In genomic region chr4:42633605-42634388, GRCh38 we compare ENCODE assay signal across 9 cellular contexts. TPM values are rescaled to one million over a fixed set of nuclear protein-coding genes. Genes with fewer than 3 reads are reported as not detected.
A peak's percentile ranks its signal among the peaks of the same experiment; 100 is the strongest.
DNase-seq lines count a peak whose midpoint lies in the region; ATAC-seq and TF ChIP-seq lines count a peak whose summit lies in the region.
"Had no signal": no experiment of that assay in that cellular context is flagged by ENCODE, and none has a peak within 500 bp of the region (broad histone marks: within the 10 kb centered on the region; RNA-seq: fewer than 3 reads in every experiment).

No MANE protein-coding gene starts in this region.

- no peak overlapping the region for H3K4me3 ChIP-seq in adrenal gland
- H3K4me3 ChIP-seq in coronary artery = no peak overlapping the region

- no peaks in the 10 kb centered on the region for H3K27me3 Mint-ChIP-seq in activated T-cell treated with anti-CD3 and anti-CD28 coated beads, Interleukin-2, amount 50 U/mL, for 24 hours
- no peaks in the 10 kb centered on the region for H3K27me3 Mint-ChIP-seq in stimulated activated memory B cell treated with anti-CD40 and anti-IgM and Interleukin-4, amounts not matched to agents 10 μg/mL and 1 μg/mL and 100 μg/mL, for 72 hours

- DNase-seq in activated T-cell treated with anti-CD3 and anti-CD28 coated beads, Interleukin-2, amount 50 U/mL, for 24 hours = no peak
- DNase-seq in activated T-cell treated with anti-CD3 and anti-CD28 coated beads for 4 hours (no peak), adrenal gland (no peak), coronary artery (ENCODE audit: low spot score) (no peak)
- DNase-seq: activated naive CD4-positive, alpha-beta T cell treated with Interleukin-2 at 50 U/mL for 16 hours had no signal

- intact Hi-C loops in adrenal gland (cut with DNase I) = no loop called here

- H3K9me3 ChIP-seq in adrenal gland (replicated peaks in 1 of 3) = no peaks in the 10 kb centered on the region

- no peak for TF ChIP-seq POLR2A in adrenal gland (IDR thresholded peaks at IDR 0.05)

- no peak for TF ChIP-seq CTCF in adrenal gland (IDR thresholded peaks at IDR 0.05)
- TF ChIP-seq CTCF in coronary artery (IDR thresholded peaks at IDR 0.05) = no peak

- ATAC-seq in GM21717 (IDR thresholded peaks at IDR 0.05; ENCODE audit: unreplicated experiment) (peak; percentile 66), HG03432 (IDR thresholded peaks at IDR 0.05; ENCODE audit: unreplicated experiment) (peak; percentile 76), esophagus mucosa (no peak)
- ATAC-seq in stimulated activated memory B cell treated with anti-CD40 and anti-IgM and Interleukin-4, amounts not matched to agents 10 μg/mL and 1 μg/mL and 100 μg/mL, for 72 hours = peak; percentile 61

- H3K4me3 Mint-ChIP-seq in activated T-cell treated with anti-CD3 and anti-CD28 coated beads, Interleukin-2, amount 50 U/mL, for 24 hours = no peak overlapping the region
- H3K4me3 Mint-ChIP-seq in stimulated activated memory B cell treated with anti-CD40 and anti-IgM and Interleukin-4, amounts not matched to agents 10 μg/mL and 1 μg/mL and 100 μg/mL, for 72 hours = peak overlapping the region; percentile 35

- WGBS in adrenal gland, 4 donors = 61 to 68% (median 64%) methylated on average over 5 of the region's 5 CpGs

- H3K27me3 ChIP-seq in adrenal gland = no peaks in the 10 kb centered on the region

- peaks cover 0 to 8% of the 10 kb centered on the region in 2 donors for H3K4me1 ChIP-seq in adrenal gland (replicated peaks in 1 of 2)

- H3K4me1 Mint-ChIP-seq in activated T-cell treated with anti-CD3 and anti-CD28 coated beads, Interleukin-2, amount 50 U/mL, for 24 hours (ENCODE audit: low read depth) = peaks cover 88% of the 10 kb centered on the region
- H3K4me1 Mint-ChIP-seq in stimulated activated memory B cell treated with anti-CD40 and anti-IgM and Interleukin-4, amounts not matched to agents 10 μg/mL and 1 μg/mL and 100 μg/mL, for 72 hours = peaks cover 62% of the 10 kb centered on the region

- H3K36me3 Mint-ChIP-seq in activated T-cell treated with anti-CD3 and anti-CD28 coated beads, Interleukin-2, amount 50 U/mL, for 24 hours (ENCODE audit: low read depth) = peaks cover 18% of the 10 kb centered on the region
- H3K36me3 Mint-ChIP-seq in stimulated activated memory B cell treated with anti-CD40 and anti-IgM and Interleukin-4, amounts not matched to agents 10 μg/mL and 1 μg/mL and 100 μg/mL, for 72 hours = no peaks in the 10 kb centered on the region

- no peaks in the 10 kb centered on the region for H3K36me3 ChIP-seq in adrenal gland (replicated peaks in 1 of 2)

- H3K27ac ChIP-seq in adrenal gland (no peak overlapping the region), coronary artery (no peak overlapping the region)

- peak overlapping the region; percentile 61 for H3K27ac Mint-ChIP-seq in activated T-cell treated with anti-CD3 and anti-CD28 coated beads, Interleukin-2, amount 50 U/mL, for 24 hours
- peak overlapping the region; percentile 74 for H3K27ac Mint-ChIP-seq in stimulated activated memory B cell treated with anti-CD40 and anti-IgM and Interleukin-4, amounts not matched to agents 10 μg/mL and 1 μg/mL and 100 μg/mL, for 72 hours

- H3K9me3 Mint-ChIP-seq in activated T-cell treated with anti-CD3 and anti-CD28 coated beads, Interleukin-2, amount 50 U/mL, for 24 hours = no peaks in the 10 kb centered on the region
- peaks cover 2% of the 10 kb centered on the region for H3K9me3 Mint-ChIP-seq in stimulated activated memory B cell treated with anti-CD40 and anti-IgM and Interleukin-4, amounts not matched to agents 10 μg/mL and 1 μg/mL and 100 μg/mL, for 72 hours

RNA-seq across cellular contexts. Expression of gene ATP8A1, which starts 23.1 kb away (rescaled TPM):
- total RNA-seq in esophagus mucosa (2.6 TPM), adrenal gland (10 to 100 TPM; 15.5 to 58.3 (median 32.8) TPM)
- polyA plus RNA-seq in adrenal gland = 10 to 100 TPM; 14.4 to 24.9 (median 15.6) TPM
